1 cellular context compared by ENCODE assay signal in the genomic region with DNA sequence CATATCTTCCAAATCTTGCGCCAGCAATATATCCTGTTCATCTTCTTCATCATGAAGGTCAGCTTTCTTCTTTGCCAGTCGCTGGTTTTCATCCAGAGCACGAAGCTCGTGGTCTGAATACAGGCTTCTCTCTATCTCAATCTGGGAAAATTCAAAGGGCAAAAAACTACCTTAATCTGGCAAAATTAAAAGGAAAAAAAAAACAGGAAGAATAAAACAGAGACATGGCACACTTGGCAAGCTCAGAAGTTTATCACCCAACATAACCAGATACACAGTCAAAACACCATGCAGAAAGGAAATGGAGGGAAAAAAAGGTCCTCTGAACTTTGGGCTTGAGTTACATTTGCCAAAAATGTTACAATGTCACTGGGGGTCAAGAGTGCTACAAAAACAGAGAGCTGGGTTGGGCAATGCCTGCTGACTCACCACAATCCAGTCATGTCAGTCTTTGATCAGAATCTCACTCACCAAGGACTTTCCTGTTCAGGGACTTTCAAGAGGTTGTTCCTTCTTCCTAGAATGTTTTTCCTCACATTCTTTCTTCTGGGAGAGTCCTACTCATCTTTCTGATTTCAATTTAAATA.
TF ChIP-seq lines count a peak whose summit lies in the region.

No MANE protein-coding gene starts in this region.

TF ChIP-seq in K562, 482 proteins besides CTCF, POLR2A, EP300 and RAD21 (continues in another document):
- TF ChIP-seq CBX8 (IDR thresholded peaks at IDR 0.05; ENCODE audit: borderline replicate concordance, extremely low read depth, low read depth, low read length, poor library complexity, severe bottlenecking) (no peak), CREM (IDR thresholded peaks at IDR 0.05; ENCODE audit: low read depth) (peak; percentile 43; the same call in 1 of the 2 replicates), NFIC (IDR thresholded peaks at IDR 0.05) (peak; percentile 31; the same call in 1 of the 2 replicates), NEUROD1 (IDR thresholded peaks at IDR 0.05; ENCODE audit: borderline replicate concordance, low read depth, low read length, partially characterized antibody) (no peak), CBX5 (IDR thresholded peaks at IDR 0.05; ENCODE audit: borderline replicate concordance, low read depth) (no peak), SIX5 (IDR thresholded peaks at IDR 0.05; ENCODE audit: borderline replicate concordance in 1 of 2, insufficient read depth in 1 of 2, low read depth in 1 of 2, low read length in 2 of 2) (no peak), WHSC1 (IDR thresholded peaks at IDR 0.05; ENCODE audit: low read length) (no peak), NBN (IDR thresholded peaks at IDR 0.05; ENCODE audit: low read depth) (no peak), TARDBP (IDR thresholded peaks at IDR 0.05) (no peak), SMARCC2 (IDR thresholded peaks at IDR 0.05; ENCODE audit: low read depth) (0 out of 2 replicates have a peak, but pooled peaks have one; percentile 64), SRSF1 (IDR thresholded peaks at IDR 0.05; ENCODE audit: low read depth, low read length) (no peak), CBX3 (IDR thresholded peaks at IDR 0.05; ENCODE audit: borderline replicate concordance in 1 of 2, low read length in 2 of 2) (no peak), ZNF695 (CRISPR knock-in tag; IDR thresholded peaks at IDR 0.05) (no peak), RUNX1 (IDR thresholded peaks at IDR 0.05; ENCODE audit: low read depth) (no peak), MAFF (IDR thresholded peaks at IDR 0.05; ENCODE audit: low read length) (0 out of 2 replicates have a peak, but pooled peaks have one; percentile 56), CCAR2 (IDR thresholded peaks at IDR 0.05; ENCODE audit: low read depth, low read length) (no peak), MYNN (IDR thresholded peaks at IDR 0.05) (no peak; the same call in 1 of the 2 replicates), MYNN (CRISPR knock-in tag; IDR thresholded peaks at IDR 0.05) (no peak), HMG20B (CRISPR knock-in tag; IDR thresholded peaks at IDR 0.05) (no peak), TBL1XR1 (IDR thresholded peaks at IDR 0.05; ENCODE audit: low read length in 2 of 2) (peak in 1 of 2 experiments; percentile 55; a peak in 1 of 4 replicates), CCNT2 (IDR thresholded peaks at IDR 0.05; ENCODE audit: borderline replicate concordance, extremely low read depth, insufficient read length, low read depth, low read length) (peak; percentile 18), BRD9 (IDR thresholded peaks at IDR 0.05; ENCODE audit: low read depth, partially characterized antibody) (no peak), MTA2 (IDR thresholded peaks at IDR 0.05; ENCODE audit: low read depth) (no peak), NR3C1 (CRISPR knock-in tag; IDR thresholded peaks at IDR 0.05) (no peak), PHF21A (IDR thresholded peaks at IDR 0.05; ENCODE audit: borderline replicate concordance, low read depth) (no peak), CEBPB (tag; IDR thresholded peaks at IDR 0.05) (peak; percentile 98), BCOR (IDR thresholded peaks at IDR 0.05) (no peak), ESRRA (IDR thresholded peaks at IDR 0.05; ENCODE audit: borderline replicate concordance, low read depth) (peak; percentile 24; the same call in 1 of the 2 replicates), NCOA6 (IDR thresholded peaks at IDR 0.05) (no peak), RBM39 (optimal IDR thresholded peaks at IDR 0.05; ENCODE audit: low read depth, low read length) (no peak), ZNF316 (IDR thresholded peaks at IDR 0.05) (peak; percentile 93), KLF13 (tag; IDR thresholded peaks at IDR 0.05; ENCODE audit: borderline replicate concordance, low read depth) (no peak), CBFA2T3 (IDR thresholded peaks at IDR 0.05) (peak; percentile 34; the same call in 1 of the 2 replicates), BRD4 (IDR thresholded peaks at IDR 0.05) (no peak), SREBF2 (CRISPR knock-in tag; IDR thresholded peaks at IDR 0.05) (no peak), CHD1 (IDR thresholded peaks at IDR 0.05; ENCODE audit: low read length) (no peak), C11orf30 (IDR thresholded peaks at IDR 0.05; ENCODE audit: low read depth) (peak; percentile 83), CHD2 (IDR thresholded peaks at IDR 0.05; ENCODE audit: low read depth, low read length) (no peak), POLR2AphosphoS2 (IDR thresholded peaks at IDR 0.05; ENCODE audit: low read length) (no peak), POLR2AphosphoS5 (IDR thresholded peaks at IDR 0.05; ENCODE audit: control insufficient read depth, insufficient read depth, low read depth, low read length) (peak; percentile 51; the same call in 1 of the 2 replicates), IRF9 (tag; IDR thresholded peaks at IDR 0.05) (0 out of 2 replicates have a peak, but pooled peaks have one; percentile 29), JUN (IDR thresholded peaks at IDR 0.05; ENCODE audit: borderline replicate concordance, low read depth, low read length) (peak; percentile 80; the same call in 1 of the 2 replicates), JUN (CRISPR knock-in tag; IDR thresholded peaks at IDR 0.05; ENCODE audit: borderline replicate concordance) (no peak), XRCC3 (IDR thresholded peaks at IDR 0.05) (no peak), E2F5 (CRISPR knock-in tag; IDR thresholded peaks at IDR 0.05) (no peak), ESRRB (CRISPR knock-in tag; IDR thresholded peaks at IDR 0.05; ENCODE audit: borderline replicate concordance) (no peak), SLC30A9 (CRISPR knock-in tag; IDR thresholded peaks at IDR 0.05) (no peak), HDAC3 (IDR thresholded peaks at IDR 0.05; ENCODE audit: borderline replicate concordance, partially characterized antibody) (no peak), ZNF282 (CRISPR knock-in tag; IDR thresholded peaks at IDR 0.05) (no peak), GABPA (tag; conservative IDR thresholded peaks at IDR 0.05; ENCODE audit: low read depth) (no peak), SFPQ (IDR thresholded peaks at IDR 0.05; ENCODE audit: low read depth, low read length) (no peak), TBP (optimal IDR thresholded peaks at IDR 0.05; ENCODE audit: low read depth, low read length) (no peak), RBM17 (IDR thresholded peaks at IDR 0.05; ENCODE audit: borderline replicate concordance, low read depth, low read length) (no peak), ZNF384 (IDR thresholded peaks at IDR 0.05; ENCODE audit: low read depth, low read length) (no peak), TAF7 (tag; IDR thresholded peaks at IDR 0.05) (no peak), MAX (CRISPR knock-in tag; IDR thresholded peaks at IDR 0.05) (no peak)
- TF ChIP-seq, protein P1, sequence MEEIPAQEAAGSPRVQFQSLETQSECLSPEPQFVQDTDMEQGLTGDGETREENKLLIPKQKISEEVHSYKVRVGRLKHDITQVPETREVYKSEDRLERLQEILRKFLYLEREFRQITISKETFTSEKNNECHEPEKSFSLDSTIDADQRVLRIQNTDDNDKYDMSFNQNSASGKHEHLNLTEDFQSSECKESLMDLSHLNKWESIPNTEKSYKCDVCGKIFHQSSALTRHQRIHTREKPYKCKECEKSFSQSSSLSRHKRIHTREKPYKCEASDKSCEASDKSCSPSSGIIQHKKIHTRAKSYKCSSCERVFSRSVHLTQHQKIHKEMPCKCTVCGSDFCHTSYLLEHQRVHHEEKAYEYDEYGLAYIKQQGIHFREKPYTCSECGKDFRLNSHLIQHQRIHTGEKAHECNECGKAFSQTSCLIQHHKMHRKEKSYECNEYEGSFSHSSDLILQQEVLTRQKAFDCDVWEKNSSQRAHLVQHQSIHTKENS (CRISPR knock-in tag; IDR thresholded peaks at IDR 0.05), result no peak
- TF ChIP-seq, protein P2, sequence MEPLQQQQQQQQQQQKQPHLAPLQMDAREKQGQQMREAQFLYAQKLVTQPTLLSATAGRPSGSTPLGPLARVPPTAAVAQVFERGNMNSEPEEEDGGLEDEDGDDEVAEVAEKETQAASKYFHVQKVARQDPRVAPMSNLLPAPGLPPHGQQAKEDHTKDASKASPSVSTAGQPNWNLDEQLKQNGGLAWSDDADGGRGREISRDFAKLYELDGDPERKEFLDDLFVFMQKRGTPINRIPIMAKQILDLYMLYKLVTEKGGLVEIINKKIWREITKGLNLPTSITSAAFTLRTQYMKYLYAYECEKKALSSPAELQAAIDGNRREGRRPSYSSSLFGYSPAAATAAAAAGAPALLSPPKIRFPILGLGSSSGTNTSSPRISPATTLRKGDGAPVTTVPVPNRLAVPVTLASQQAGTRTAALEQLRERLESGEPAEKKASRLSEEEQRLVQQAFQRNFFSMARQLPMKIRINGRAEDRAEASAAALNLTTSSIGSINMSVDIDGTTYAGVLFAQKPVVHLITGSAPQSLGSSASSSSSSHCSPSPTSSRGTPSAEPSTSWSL (CRISPR knock-in tag; IDR thresholded peaks at IDR 0.05; ENCODE audit: borderline replicate concordance), result no peak
- TF ChIP-seq, protein P3, sequence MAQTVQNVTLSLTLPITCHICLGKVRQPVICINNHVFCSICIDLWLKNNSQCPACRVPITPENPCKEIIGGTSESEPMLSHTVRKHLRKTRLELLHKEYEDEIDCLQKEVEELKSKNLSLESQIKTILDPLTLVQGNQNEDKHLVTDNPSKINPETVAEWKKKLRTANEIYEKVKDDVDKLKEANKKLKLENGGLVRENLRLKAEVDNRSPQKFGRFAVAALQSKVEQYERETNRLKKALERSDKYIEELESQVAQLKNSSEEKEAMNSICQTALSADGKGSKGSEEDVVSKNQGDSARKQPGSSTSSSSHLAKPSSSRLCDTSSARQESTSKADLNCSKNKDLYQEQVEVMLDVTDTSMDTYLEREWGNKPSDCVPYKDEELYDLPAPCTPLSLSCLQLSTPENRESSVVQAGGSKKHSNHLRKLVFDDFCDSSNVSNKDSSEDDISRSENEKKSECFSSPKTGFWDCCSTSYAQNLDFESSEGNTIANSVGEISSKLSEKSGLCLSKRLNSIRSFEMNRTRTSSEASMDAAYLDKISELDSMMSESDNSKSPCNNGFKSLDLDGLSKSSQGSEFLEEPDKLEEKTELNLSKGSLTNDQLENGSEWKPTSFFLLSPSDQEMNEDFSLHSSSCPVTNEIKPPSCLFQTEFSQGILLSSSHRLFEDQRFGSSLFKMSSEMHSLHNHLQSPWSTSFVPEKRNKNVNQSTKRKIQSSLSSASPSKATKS (CRISPR knock-in tag; IDR thresholded peaks at IDR 0.05), result no peak
- TF ChIP-seq, protein P4, sequence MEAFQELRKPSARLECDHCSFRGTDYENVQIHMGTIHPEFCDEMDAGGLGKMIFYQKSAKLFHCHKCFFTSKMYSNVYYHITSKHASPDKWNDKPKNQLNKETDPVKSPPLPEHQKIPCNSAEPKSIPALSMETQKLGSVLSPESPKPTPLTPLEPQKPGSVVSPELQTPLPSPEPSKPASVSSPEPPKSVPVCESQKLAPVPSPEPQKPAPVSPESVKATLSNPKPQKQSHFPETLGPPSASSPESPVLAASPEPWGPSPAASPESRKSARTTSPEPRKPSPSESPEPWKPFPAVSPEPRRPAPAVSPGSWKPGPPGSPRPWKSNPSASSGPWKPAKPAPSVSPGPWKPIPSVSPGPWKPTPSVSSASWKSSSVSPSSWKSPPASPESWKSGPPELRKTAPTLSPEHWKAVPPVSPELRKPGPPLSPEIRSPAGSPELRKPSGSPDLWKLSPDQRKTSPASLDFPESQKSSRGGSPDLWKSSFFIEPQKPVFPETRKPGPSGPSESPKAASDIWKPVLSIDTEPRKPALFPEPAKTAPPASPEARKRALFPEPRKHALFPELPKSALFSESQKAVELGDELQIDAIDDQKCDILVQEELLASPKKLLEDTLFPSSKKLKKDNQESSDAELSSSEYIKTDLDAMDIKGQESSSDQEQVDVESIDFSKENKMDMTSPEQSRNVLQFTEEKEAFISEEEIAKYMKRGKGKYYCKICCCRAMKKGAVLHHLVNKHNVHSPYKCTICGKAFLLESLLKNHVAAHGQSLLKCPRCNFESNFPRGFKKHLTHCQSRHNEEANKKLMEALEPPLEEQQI (IDR thresholded peaks at IDR 0.05), result no peak
- TF ChIP-seq, protein P5, sequence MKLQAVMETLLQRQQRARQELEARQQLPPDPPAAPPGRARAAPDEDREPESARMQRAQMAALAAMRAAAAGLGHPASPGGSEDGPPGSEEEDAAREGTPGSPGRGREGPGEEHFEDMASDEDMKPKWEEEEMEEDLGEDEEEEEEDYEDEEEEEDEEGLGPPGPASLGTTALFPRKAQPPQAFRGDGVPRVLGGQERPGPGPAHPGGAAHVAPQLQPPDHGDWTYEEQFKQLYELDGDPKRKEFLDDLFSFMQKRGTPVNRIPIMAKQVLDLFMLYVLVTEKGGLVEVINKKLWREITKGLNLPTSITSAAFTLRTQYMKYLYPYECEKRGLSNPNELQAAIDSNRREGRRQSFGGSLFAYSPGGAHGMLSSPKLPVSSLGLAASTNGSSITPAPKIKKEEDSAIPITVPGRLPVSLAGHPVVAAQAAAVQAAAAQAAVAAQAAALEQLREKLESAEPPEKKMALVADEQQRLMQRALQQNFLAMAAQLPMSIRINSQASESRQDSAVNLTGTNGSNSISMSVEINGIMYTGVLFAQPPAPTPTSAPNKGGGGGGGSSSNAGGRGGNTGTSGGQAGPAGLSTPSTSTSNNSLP (IDR thresholded peaks at IDR 0.05; ENCODE audit: borderline replicate concordance, low read depth, low read length), result no peak
